8 cellular contexts compared by ENCODE assay signal in genomic region chr7:3154881-3155494, GRCh38.
DNase-seq lines count a peak whose midpoint lies in the region; ATAC-seq and TF ChIP-seq lines count a peak whose summit lies in the region.

No MANE protein-coding gene starts in this region.

- TF ChIP-seq POLR2A in uterus (IDR thresholded peaks at IDR 0.05) (no peak), GM18505 (IDR thresholded peaks at IDR 0.05; ENCODE audit: borderline replicate concordance, extremely low read depth, insufficient read depth, insufficient read length) (no peak)

- H3K27me3 Mint-ChIP-seq in nephron progenitor cell (ENCODE audit: low read depth, poor library complexity): peaks cover 6% of the 10 kb centered on the region

- DNase-seq in AG04449 (ENCODE audit: low read depth, low spot score) (no peak), M059J (ENCODE audit: low read depth) (peak; percentile 50), dermis blood vessel endothelial cell (peak; percentile 72), nephron progenitor cell (peak; percentile 30), uterus (no peak)
- DNase-seq in activated CD4-positive, CD25-positive, alpha-beta regulatory T cell treated with anti-CD3 and anti-CD28 coated beads, Interleukin-2, amount 50 U/mL, for 72 hours: peak; percentile 42

- POLR2A ChIA-PET in AG04449 (lab: Yijun Ruan, JAX): no interaction called here

- no peak overlapping the region for H3K27ac ChIP-seq in uterus

- no peak for ATAC-seq in GM18505 (IDR thresholded peaks at IDR 0.05; ENCODE audit: unreplicated experiment)

- CTCF ChIA-PET in AG04449 (lab: Yijun Ruan, JAX): interaction anchor here (0.6 to 4.5 kb wide), 16 partner anchors 8 to 1476 kb away, joined by 3 to 55 read pairs (median 4); no protein-coding TSS in a partner anchor

- H3K4me3 Mint-ChIP-seq in nephron progenitor cell: no peak overlapping the region

- TF ChIP-seq CTCF in AG04449 (IDR thresholded peaks at IDR 0.05; ENCODE audit: insufficient read depth, low read length, missing control alignments): peak; percentile 46
- TF ChIP-seq CTCF in GM12873 (IDR thresholded peaks at IDR 0.05; ENCODE audit: insufficient read depth, low read depth, low read length, missing control alignments): peak; percentile 81
- peak; percentile 62 for TF ChIP-seq CTCF in nephron progenitor cell (IDR thresholded peaks at IDR 0.05)
- peak; percentile 34 to 56 (median 41) for TF ChIP-seq CTCF in uterus (IDR thresholded peaks at IDR 0.05)

- H3K9me3 ChIP-seq in uterus: no peaks in the 10 kb centered on the region

- H3K36me3 ChIP-seq in uterus: no peaks in the 10 kb centered on the region

- H3K36me3 Mint-ChIP-seq in nephron progenitor cell (ENCODE audit: low read depth): no peaks in the 10 kb centered on the region

- no peaks in the 10 kb centered on the region for H3K4me1 ChIP-seq in uterus

- H3K9me3 Mint-ChIP-seq in nephron progenitor cell: peaks cover 7% of the 10 kb centered on the region

- intact Hi-C loops in uterus (cut with DNase I; ENCODE audit: low total_unique reads): no loop called here

- H3K4me3 ChIP-seq in AG04449 (ENCODE audit: low read depth, low read length) (no peak overlapping the region), uterus (no peak overlapping the region)

- no peak overlapping the region for H3K27ac Mint-ChIP-seq in nephron progenitor cell

- H3K4me1 Mint-ChIP-seq in nephron progenitor cell: peaks cover 24% of the 10 kb centered on the region

- H3K27me3 ChIP-seq in uterus: no peaks in the 10 kb centered on the region

Comparison
In these comparisons a context has a peak if more than half of its experiments do, and no peak if none do; other contexts are left out.
1. DNase-seq: peak in M059J (single experiment), activated CD4-positive, CD25-positive, alpha-beta regulatory T cell treated with anti-CD3 and anti-CD28 coated beads, Interleukin-2, amount 50 U/mL, for 72 hours (single experiment), dermis blood vessel endothelial cell (single experiment) and nephron progenitor cell (single experiment); none in AG04449 (single experiment) and uterus (0 of 2).
2. Peak in every context shown above with its lines, with median percentiles within 50 percentile points of each other: CTCF ChIP-seq.